12 cellular contexts compared by ENCODE assay signal in genomic region chr2:45936623-45936979, GRCh38.
DNase-seq lines count a peak whose midpoint lies in the region; ATAC-seq and TF ChIP-seq lines count a peak whose summit lies in the region.
"Had no signal": no experiment of that assay in that cellular context is flagged by ENCODE, and none has a peak within 500 bp of the region (broad histone marks: within the 10 kb centered on the region; RNA-seq: fewer than 3 reads in every experiment).

No MANE protein-coding gene starts in this region.

- H3K36me3 ChIP-seq in SK-N-SH (replicated peaks in 1 of 2; ENCODE audit: control insufficient read depth in 1 of 2, insufficient read depth in 2 of 2, low read length in 1 of 2) (no peaks in the 10 kb centered on the region), SU-DHL-6 (ENCODE audit: low read length) (no peaks in the 10 kb centered on the region), muscle layer of colon (ENCODE audit: insufficient read depth, low read length) (no peaks in the 10 kb centered on the region), transverse colon (no peaks in the 10 kb centered on the region)
- H3K36me3 ChIP-seq: BE2C, prostate gland had no signal

- TF ChIP-seq CTCF in SK-N-SH (IDR thresholded peaks at IDR 0.05) (no peak), SU-DHL-6 (IDR thresholded peaks at IDR 0.05; ENCODE audit: insufficient read depth, low read length, poor library complexity, severe bottlenecking) (peak; percentile 16), transverse colon (IDR thresholded peaks at IDR 0.05) (peak in 1 of 5 experiments; percentile 3)

- no peaks in the 10 kb centered on the region for H3K9me3 ChIP-seq in SK-N-SH
- no peaks in the 10 kb centered on the region for H3K9me3 ChIP-seq in SU-DHL-6 (ENCODE audit: insufficient read depth, low read length)
- H3K9me3 ChIP-seq in muscle layer of colon (ENCODE audit: low read length): no peaks in the 10 kb centered on the region
- H3K9me3 ChIP-seq in transverse colon: no peaks in the 10 kb centered on the region
- H3K9me3 ChIP-seq: BE2C, prostate gland had no signal

- H3K27me3 ChIP-seq in SK-N-SH (ENCODE audit: insufficient read depth): no peaks in the 10 kb centered on the region
- no peaks in the 10 kb centered on the region for H3K27me3 ChIP-seq in SU-DHL-6 (ENCODE audit: low read length)
- H3K27me3 ChIP-seq in muscle layer of colon (ENCODE audit: control insufficient read depth in 1 of 2, insufficient read depth in 2 of 2, low read length in 2 of 2): no peaks in the 10 kb centered on the region
- no peaks in the 10 kb centered on the region for H3K27me3 ChIP-seq in transverse colon
- H3K27me3 ChIP-seq: BE2C had no signal

- POLR2A ChIA-PET in SK-N-SH (lab: Yijun Ruan, JAX): interaction anchor here (1.0 to 1.1 kb wide), 2 partner anchors 113 to 287 kb away, joined by 3 to 4 read pairs; no protein-coding TSS in a partner anchor

- no peak overlapping the region for H3K9ac ChIP-seq in SK-N-SH
- H3K9ac ChIP-seq in SU-DHL-6 (ENCODE audit: low read length): no peak overlapping the region
- no peak overlapping the region for H3K9ac ChIP-seq in muscle layer of colon (ENCODE audit: low read length)

- H4K20me1 ChIP-seq in SK-N-SH (ENCODE audit: insufficient read depth): no peaks in the 10 kb centered on the region
- no peaks in the 10 kb centered on the region for H4K20me1 ChIP-seq in SU-DHL-6 (ENCODE audit: low read depth, low read length)

- in situ Hi-C loops in transverse colon (cut with MboI; ENCODE audit: low pct_ligation_motif_present in 1 of 4, low pct_unique_long_range_greater_than_20kb in 1 of 4, low sequenced_read_pairs in 3 of 4): loop anchor here in 3 of 4 donors (5.0 to 10.0 kb wide), 2 partner anchors 289 to 292 kb away; no protein-coding TSS in a partner anchor

- H3K27ac ChIP-seq in SK-N-SH (ENCODE audit: low read depth in 2 of 2, low read length in 1 of 2) (no peak overlapping the region; a peak in 1 of 4 replicates), SU-DHL-6 (ENCODE audit: low read depth, low read length) (no peak overlapping the region), muscle layer of colon (ENCODE audit: low read depth, low read length) (peak overlapping the region; percentile 60), transverse colon (peak overlapping the region in 3 of 4 donors; percentile 27 to 83 (median 69))
- H3K27ac ChIP-seq: 22Rv1, SK-N-MC had no signal

- no peak for TF ChIP-seq RAD21 in SK-N-SH (IDR thresholded peaks at IDR 0.05; ENCODE audit: low read length)

- H3K4me1 ChIP-seq in SK-N-SH (ENCODE audit: control insufficient read depth in 1 of 2, insufficient read depth in 2 of 2, low read depth in 1 of 2, low read length in 1 of 2) (peaks cover 7 to 17% of the 10 kb centered on the region in 2 experiments; a peak in 2 of 4 replicates), muscle layer of colon (ENCODE audit: insufficient read depth, low read length) (peaks cover 36% of the 10 kb centered on the region), transverse colon (peaks cover 7 to 42% (median 20%) of the 10 kb centered on the region in 4 donors)

- TF ChIP-seq POLR2A in transverse colon (IDR thresholded peaks at IDR 0.05): no peak

- H3K9me2 ChIP-seq in SK-N-SH: no peaks in the 10 kb centered on the region
- no peaks in the 10 kb centered on the region for H3K9me2 ChIP-seq in SU-DHL-6 (replicated peaks; ENCODE audit: insufficient read depth, low read length)

- H3F3A ChIP-seq in SK-N-SH (replicated peaks; ENCODE audit: insufficient read depth) (no peaks in the 10 kb centered on the region), SU-DHL-6 (ENCODE audit: insufficient read depth) (no peaks in the 10 kb centered on the region)

- H2AFZ ChIP-seq in SK-N-SH (ENCODE audit: low read depth) (no peak overlapping the region), SU-DHL-6 (ENCODE audit: low read depth, low read length, severe bottlenecking) (no peak overlapping the region)

- DNase-seq in SK-N-SH: no peak
- no peak for DNase-seq in transverse colon
- DNase-seq in cerebellum (ENCODE audit: low spot score): no peak
- DNase-seq in cortex of kidney (lab: John Stamatoyannopoulos, UW): no peak
- DNase-seq in dermis blood vessel endothelial cell: no peak

- WGBS in SK-N-SH (ENCODE audit: low lambda C conversion rate): 39% methylated on average over 5 of the region's 5 CpGs
- 53 to 57% methylated on average over 5 of the region's 5 CpGs for WGBS in transverse colon (ENCODE audit: low coverage in 1 of 2), 2 donors

- H3K79me2 ChIP-seq in SK-N-SH (ENCODE audit: insufficient read depth): no peaks in the 10 kb centered on the region
- no peaks in the 10 kb centered on the region for H3K79me2 ChIP-seq in SU-DHL-6 (ENCODE audit: insufficient read depth, low read length)

- H3K4me3 ChIP-seq in SK-N-SH (ENCODE audit: low read depth in 2 of 2, low read length in 1 of 2): no peak overlapping the region
- no peak overlapping the region for H3K4me3 ChIP-seq in SU-DHL-6 (ENCODE audit: insufficient read depth, low read length, poor library complexity, severe bottlenecking)
- no peak overlapping the region for H3K4me3 ChIP-seq in muscle layer of colon (ENCODE audit: low read depth in 1 of 2, low read length in 2 of 2)
- H3K4me3 ChIP-seq in transverse colon: no peak overlapping the region
- H3K4me3 ChIP-seq: prostate gland, SK-N-MC had no signal

- no peak for ATAC-seq in SK-N-SH treated with all-trans-retinoic acid at 6 μM for 48 hours

- intact Hi-C loops in transverse colon (cut with DNase I; ENCODE audit: low total_unique reads): loop anchor here (2.0 to 10.0 kb wide), 4 partner anchors 52 to 294 kb away; partner anchors contain the start of gene PRKCE

- CTCF ChIA-PET in SK-N-SH (lab: Yijun Ruan, JAX): interaction anchor here (0.6 to 5.2 kb wide), 36 partner anchors 10 to 330 kb away, joined by 3 to 64 read pairs (median 5); partner anchors contain the start of gene PRKCE

- 0 out of 4 replicates have a peak, but pooled peaks of 1 of the 2 experiments have one; percentile 3 for TF ChIP-seq EP300 in SK-N-SH (IDR thresholded peaks at IDR 0.05; ENCODE audit: borderline replicate concordance in 1 of 2, low read depth in 1 of 2, low read length in 1 of 2)
- no peak for TF ChIP-seq EP300 in transverse colon (IDR thresholded peaks at IDR 0.05; ENCODE audit: low read depth)

- H3K4me2 ChIP-seq in SK-N-SH (peak overlapping the region; percentile 2; the same call in 1 of the 2 replicates), SU-DHL-6 (ENCODE audit: low read depth, low read length, poor library complexity, severe bottlenecking) (no peak overlapping the region)

TF ChIP-seq in SK-N-SH, 30 proteins besides CTCF, POLR2A, EP300 and RAD21:
- no peak for TF ChIP-seq FOSL2 (IDR thresholded peaks at IDR 0.05; ENCODE audit: borderline replicate concordance, low read depth)
- no peak for TF ChIP-seq TEAD4 (IDR thresholded peaks at IDR 0.05; ENCODE audit: borderline replicate concordance, insufficient read depth)
- no peak for TF ChIP-seq MAX (IDR thresholded peaks at IDR 0.05; ENCODE audit: low read depth)
- no peak for TF ChIP-seq TAF1 (IDR thresholded peaks at IDR 0.05; ENCODE audit: borderline replicate concordance, low read depth, low read length)
- no peak for TF ChIP-seq USF1 (IDR thresholded peaks at IDR 0.05; ENCODE audit: borderline replicate concordance, low read depth)
- no peak for TF ChIP-seq GATA2 (CRISPR knock-in tag; IDR thresholded peaks at IDR 0.05)
- TF ChIP-seq RXRA (IDR thresholded peaks at IDR 0.05; ENCODE audit: borderline replicate concordance, low read depth): no peak

TF ChIP-seq in SK-N-SH treated with all-trans-retinoic acid at 6 μM for 48 hours, 23 proteins besides CTCF, POLR2A, EP300 and RAD21 (continues in another document):
- TF ChIP-seq TSHZ2 (CRISPR knock-in tag; IDR thresholded peaks at IDR 0.05) (no peak), ZFP30 (CRISPR knock-in tag; IDR thresholded peaks at IDR 0.05) (no peak), CREB5 (CRISPR knock-in tag; IDR thresholded peaks at IDR 0.05; ENCODE audit: low read depth) (no peak), ZNF70 (CRISPR knock-in tag; IDR thresholded peaks at IDR 0.05) (no peak), ZNF565 (CRISPR knock-in tag; conservative IDR thresholded peaks at IDR 0.05; ENCODE audit: low read depth) (no peak), CSDC2 (CRISPR knock-in tag; IDR thresholded peaks at IDR 0.05) (no peak; the same call in 1 of the 2 replicates), BACH2 (CRISPR knock-in tag; IDR thresholded peaks at IDR 0.05; ENCODE audit: borderline replicate concordance) (no peak), ZC3H10 (CRISPR knock-in tag; IDR thresholded peaks at IDR 0.05) (no peak), TCF4 (CRISPR knock-in tag; IDR thresholded peaks at IDR 0.05; ENCODE audit: borderline replicate concordance) (no peak)

Comparison
In these comparisons a context has a peak if more than half of its experiments do, and no peak if none do; other contexts are left out.
1. H3K27ac ChIP-seq: peak in muscle layer of colon (single experiment) and transverse colon (3 of 4); none in SK-N-SH (0 of 2) and SU-DHL-6 (single experiment).